Comparison of ENCODE assay signal across 9 cellular contexts in genomic region chr1:171801395-171801990, GRCh38. TPM values are rescaled to one million over a fixed set of nuclear protein-coding genes. Genes with fewer than 3 reads are reported as not detected.
DNase-seq lines count a peak whose midpoint lies in the region; ATAC-seq and TF ChIP-seq lines count a peak whose summit lies in the region.
"Had no signal": no experiment of that assay in that cellular context is flagged by ENCODE, and none has a peak within 500 bp of the region (broad histone marks: within the 10 kb centered on the region; RNA-seq: fewer than 3 reads in every experiment).

No MANE protein-coding gene starts in this region.

- H3K4me3 ChIP-seq in MM.1S (ENCODE audit: low read length) (no peak overlapping the region), fibroblast of pulmonary artery (replicated peaks; ENCODE audit: low read depth, low read length) (no peak overlapping the region)
- H3K4me3 ChIP-seq: BLaER1 had no signal

- no peak overlapping the region for H3K27ac ChIP-seq in MM.1S (ENCODE audit: low read length)
- H3K27ac ChIP-seq: BLaER1 had no signal

- no peaks in the 10 kb centered on the region for H3F3A ChIP-seq in MM.1S (ENCODE audit: insufficient read depth, low read length)

- no peaks in the 10 kb centered on the region for H3K9me3 ChIP-seq in MM.1S (replicated peaks; ENCODE audit: insufficient read depth, low read length)

- H4K20me1 ChIP-seq in MM.1S (ENCODE audit: insufficient read depth, low read length) = no peaks in the 10 kb centered on the region
- H4K20me1 ChIP-seq: BLaER1 had no signal

- H3K4me2 ChIP-seq in MM.1S (ENCODE audit: low read depth, low read length) = no peak overlapping the region
- H3K4me2 ChIP-seq: BLaER1 had no signal

- no peaks in the 10 kb centered on the region for H3K27me3 ChIP-seq in MM.1S (replicated peaks; ENCODE audit: insufficient read depth, low read length)
- H3K27me3 ChIP-seq: BLaER1 had no signal

- peaks cover 7% of the 10 kb centered on the region for H3K4me1 ChIP-seq in MM.1S (ENCODE audit: low read length)

- no peak overlapping the region for H3K9ac ChIP-seq in MM.1S (ENCODE audit: low read length)
- H3K9ac ChIP-seq: BLaER1 had no signal

- no peak for ATAC-seq in GM21515 (IDR thresholded peaks at IDR 0.05; ENCODE audit: unreplicated experiment)

- TF ChIP-seq CTCF in MM.1S (IDR thresholded peaks at IDR 0.05; ENCODE audit: low read length) (peak; percentile 85), fibroblast of pulmonary artery (IDR thresholded peaks at IDR 0.05; ENCODE audit: low read length, missing control alignments) (peak; percentile 87)

- peak; percentile 13 for DNase-seq in DMS79 treated with DMSO at 0.1 percent for 48 hours (lab: John Stamatoyannopoulos, UW)
- DNase-seq in DMS79 (lab: John Stamatoyannopoulos, UW) = no peak
- peak; percentile 41 for DNase-seq in MM.1S
- DNase-seq in SK-N-DZ (ENCODE audit: low spot score) = peak; percentile 53
- peak; percentile 64 for DNase-seq in fibroblast of pulmonary artery (ENCODE audit: low read depth)
- DNase-seq in occipital lobe (lab: John Stamatoyannopoulos, UW) = peak; percentile 6
- no peak for DNase-seq in activated CD4-positive, alpha-beta T cell treated with anti-CD3 and anti-CD28 coated beads, Interleukin-2, amount 50 U/mL, for 48 hours

- no peaks in the 10 kb centered on the region for H3K36me3 ChIP-seq in MM.1S (replicated peaks; ENCODE audit: insufficient read depth, low read length)

- no peaks in the 10 kb centered on the region for H3K79me2 ChIP-seq in MM.1S (ENCODE audit: low read length)

- no peak overlapping the region for H2AFZ ChIP-seq in MM.1S (ENCODE audit: low read length)

- H3K9me2 ChIP-seq in MM.1S (replicated peaks; ENCODE audit: insufficient read depth, low read length) = no peaks in the 10 kb centered on the region

RNA-seq across cellular contexts. Expression of gene METTL13, which starts 20.0 kb away (rescaled TPM):
- polyA plus RNA-seq in SK-N-DZ (2014; cell fraction: cytosol; rRNA removed) = 28.4 and 33.4 TPM in 2 replicates
- 16.8 and 29.8 TPM in 2 replicates for polyA plus RNA-seq in SK-N-DZ (2014; cell fraction: nucleus; rRNA removed)
- total RNA-seq in occipital lobe = 20.9 TPM

RNA-seq across cellular contexts. Expression of gene DNM3, which starts 39.8 kb away (rescaled TPM):
- polyA plus RNA-seq in SK-N-DZ (2014; cell fraction: cytosol; rRNA removed) = 3.4 and 6.2 TPM in 2 replicates
- 3.4 and 4.8 TPM in 2 replicates for polyA plus RNA-seq in SK-N-DZ (2014; cell fraction: nucleus; rRNA removed)
- 115 TPM for total RNA-seq in occipital lobe

RNA-seq across cellular contexts. Expression of gene VAMP4, which starts 59.6 kb away (rescaled TPM):
- 11.2 and 12.2 TPM in 2 replicates for polyA plus RNA-seq in SK-N-DZ (2014; cell fraction: cytosol; rRNA removed)
- 13.3 and 16.3 TPM in 2 replicates for polyA plus RNA-seq in SK-N-DZ (2014; cell fraction: nucleus; rRNA removed)
- 22.3 TPM for total RNA-seq in occipital lobe

Comparison
In these comparisons a context has a peak if more than half of its experiments do, and no peak if none do; other contexts are left out.
1. DNase-seq: peak in DMS79 treated with DMSO at 0.1 percent for 48 hours (single experiment), MM.1S (single experiment), SK-N-DZ (single experiment), fibroblast of pulmonary artery (single experiment) and occipital lobe (single experiment); none in DMS79 (single experiment) and activated CD4-positive, alpha-beta T cell treated with anti-CD3 and anti-CD28 coated beads, Interleukin-2, amount 50 U/mL, for 48 hours (0 of 2).